ENCODE assay signal across 9 cellular contexts in the genomic region with DNA sequence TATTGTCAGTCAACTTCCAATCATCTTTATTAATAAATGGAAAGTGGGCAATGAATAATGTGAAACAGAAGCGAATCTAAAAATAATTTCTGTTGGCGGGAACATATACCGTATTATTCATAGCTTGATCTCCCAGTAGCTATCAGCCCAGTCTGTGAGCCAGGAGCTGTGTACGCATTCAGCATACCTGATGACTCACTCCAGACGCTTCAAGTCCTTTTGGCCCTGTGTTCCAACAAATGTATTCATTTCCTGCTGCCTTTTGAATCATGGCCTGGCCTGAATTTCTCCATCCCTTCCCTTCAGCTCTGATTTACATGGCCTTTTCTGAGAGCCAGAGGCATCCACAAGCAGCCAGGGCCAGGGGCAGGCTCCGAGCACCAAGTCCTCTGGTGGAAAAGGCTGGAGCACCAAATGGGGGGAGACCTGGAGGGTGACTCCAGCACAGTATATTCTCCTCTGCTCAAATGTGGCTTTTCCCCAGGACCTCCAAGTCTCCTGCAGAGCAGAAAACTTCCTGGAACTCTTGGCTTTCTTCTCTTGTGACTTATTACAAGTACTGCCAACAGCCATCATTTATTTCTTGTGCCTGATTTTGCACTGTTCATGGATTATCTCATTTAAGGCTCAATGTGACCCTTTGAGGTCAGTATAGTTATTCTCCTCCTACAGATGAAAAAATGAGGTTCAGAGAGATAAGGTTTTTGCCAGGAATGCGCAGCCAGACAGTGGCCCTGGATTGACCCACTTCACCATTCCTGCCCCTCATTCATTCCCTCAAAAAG.
A peak's percentile ranks its signal among the peaks of the same experiment; 100 is the strongest.
DNase-seq lines count a peak whose midpoint lies in the region; ATAC-seq and TF ChIP-seq lines count a peak whose summit lies in the region.
"Had no signal": no experiment of that assay in that cellular context is flagged by ENCODE, and none has a peak within 500 bp of the region (broad histone marks: within the 10 kb centered on the region; RNA-seq: fewer than 3 reads in every experiment).

No MANE protein-coding gene starts in this region.

- no peaks in the 10 kb centered on the region for H3K9me3 ChIP-seq in AG04450 (ENCODE audit: control insufficient read depth, insufficient read depth, low read length)

- peak; percentile 88 for DNase-seq in AG04450 (ENCODE audit: low read depth, low spot score)
- peak; percentile 94 for DNase-seq in LHCN-M2 (ENCODE audit: low read depth)
- DNase-seq in dedifferentiated amniotic fluid mesenchymal stem cell (ENCODE audit: extremely low spot score) = peak; percentile 86
- peak; percentile 65 for DNase-seq in mucosa of gallbladder (ENCODE audit: low spot score)
- no peak for DNase-seq in HEK293T (ENCODE audit: extremely low spot score)
- DNase-seq in DMS79 treated with DMSO at 0.1 percent for 48 hours (lab: John Stamatoyannopoulos, UW) = no peak
- DNase-seq: stimulated activated CD4-positive, alpha-beta T cell treated with anti-CD3 and anti-CD28 coated beads, Interleukin-4, amount 100 ng/mL, for 24 hours had no signal

- peak overlapping the region; percentile 87 for H3K27ac ChIP-seq in AG04450 (ENCODE audit: low read depth, low read length)

- no peaks in the 10 kb centered on the region for H3K27me3 ChIP-seq in AG04450 (ENCODE audit: control insufficient read depth, insufficient read depth, low read length)

- POLR2A ChIA-PET in AG04450 (lab: Yijun Ruan, JAX) (interaction anchor here (0.6 kb wide), 1 partner anchor 65 kb away, joined by 5 read pairs; no protein-coding TSS in a partner anchor), HEK293T (lab: Yijun Ruan, JAX) (no interaction called here)

- no peak for ATAC-seq in GM18520 (IDR thresholded peaks at IDR 0.05; ENCODE audit: unreplicated experiment)
- no peak for ATAC-seq in GM21423 (IDR thresholded peaks at IDR 0.05; ENCODE audit: unreplicated experiment)

- H3K4me3 ChIP-seq in AG04450 (ENCODE audit: low read depth, low read length) = no peak overlapping the region

- CTCF ChIA-PET in AG04450 (lab: Charles Lee) (interaction anchor here (0.8 kb wide), 1 partner anchor 13 kb away, joined by 3 read pairs; no protein-coding TSS in a partner anchor), HEK293T (lab: Yijun Ruan, JAX) (no interaction called here)

- no peak for TF ChIP-seq CTCF in AG04450 (IDR thresholded peaks at IDR 0.05; ENCODE audit: low read depth, low read length)

TF ChIP-seq in HEK293T, 16 proteins besides CTCF, POLR2A, EP300 and RAD21:
- TF ChIP-seq FOXA1 (IDR thresholded peaks at IDR 0.05) (no peak), SP1 (IDR thresholded peaks at IDR 0.05) (no peak), L3MBTL2 (conservative IDR thresholded peaks at IDR 0.05) (no peak), LEF1 (IDR thresholded peaks at IDR 0.05; ENCODE audit: borderline replicate concordance) (no peak), SUZ12 (IDR thresholded peaks at IDR 0.05) (no peak), ZNF384 (IDR thresholded peaks at IDR 0.05) (no peak), CTBP1 (IDR thresholded peaks at IDR 0.05; ENCODE audit: borderline replicate concordance) (no peak), TARDBP (IDR thresholded peaks at IDR 0.05) (no peak), ARNT (IDR thresholded peaks at IDR 0.05) (no peak), BHLHE40 (IDR thresholded peaks at IDR 0.05; ENCODE audit: borderline replicate concordance) (no peak), ELF4 (IDR thresholded peaks at IDR 0.05) (no peak), FOXK2 (IDR thresholded peaks at IDR 0.05) (no peak), HDGF (IDR thresholded peaks at IDR 0.05; ENCODE audit: borderline replicate concordance) (no peak), NFRKB (IDR thresholded peaks at IDR 0.05) (no peak)
- TF ChIP-seq, protein P1, sequence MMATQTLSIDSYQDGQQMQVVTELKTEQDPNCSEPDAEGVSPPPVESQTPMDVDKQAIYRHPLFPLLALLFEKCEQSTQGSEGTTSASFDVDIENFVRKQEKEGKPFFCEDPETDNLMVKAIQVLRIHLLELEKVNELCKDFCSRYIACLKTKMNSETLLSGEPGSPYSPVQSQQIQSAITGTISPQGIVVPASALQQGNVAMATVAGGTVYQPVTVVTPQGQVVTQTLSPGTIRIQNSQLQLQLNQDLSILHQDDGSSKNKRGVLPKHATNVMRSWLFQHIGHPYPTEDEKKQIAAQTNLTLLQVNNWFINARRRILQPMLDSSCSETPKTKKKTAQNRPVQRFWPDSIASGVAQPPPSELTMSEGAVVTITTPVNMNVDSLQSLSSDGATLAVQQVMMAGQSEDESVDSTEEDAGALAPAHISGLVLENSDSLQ (IDR thresholded peaks at IDR 0.05) = no peak
TF ChIP-seq in HEK293T: peak in this region for 0.

Comparison
In these comparisons a context has a peak if more than half of its experiments do, and no peak if none do; other contexts are left out.
1. DNase-seq: peak in AG04450 (single experiment), LHCN-M2 (single experiment), dedifferentiated amniotic fluid mesenchymal stem cell (single experiment) and mucosa of gallbladder (single experiment); none in HEK293T (single experiment) and DMS79 treated with DMSO at 0.1 percent for 48 hours (single experiment).